Comparison of ENCODE assay signal across 15 cellular contexts in the genomic region with DNA sequence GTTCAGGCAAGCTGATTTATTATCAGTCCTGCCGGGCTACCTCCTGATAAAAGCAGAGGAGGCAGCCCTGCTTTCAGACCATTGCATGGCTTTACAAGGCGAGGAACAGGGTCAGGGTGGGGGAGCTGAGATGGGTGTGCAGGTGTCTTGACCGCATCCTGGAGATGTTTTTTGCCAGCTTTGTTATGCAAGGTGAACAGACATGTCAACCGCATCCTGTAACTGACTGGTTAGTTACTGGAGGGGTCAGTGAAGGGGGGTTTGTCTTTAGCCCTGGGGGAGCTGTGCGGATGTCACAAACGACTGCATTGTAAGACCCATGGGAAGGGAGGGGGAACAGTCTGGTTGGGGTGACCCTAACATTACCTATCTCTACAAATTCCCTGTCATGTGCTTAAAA.
DNase-seq lines count a peak whose midpoint lies in the region; ATAC-seq and TF ChIP-seq lines count a peak whose summit lies in the region.
"Had no signal": no experiment of that assay in that cellular context is flagged by ENCODE, and none has a peak within 500 bp of the region (broad histone marks: within the 10 kb centered on the region; RNA-seq: fewer than 3 reads in every experiment).

No MANE protein-coding gene starts in this region.

- H3K27ac ChIP-seq in WERI-Rb-1 = 0 out of 2 replicates have a peak overlapping the region, but pooled peaks have one; percentile 3
- H3K27ac ChIP-seq: right atrium auricular region had no signal

- no peak for DNase-seq in WERI-Rb-1
- DNase-seq in NCI-H345 treated with DMSO at 0.1 percent for 48 hours (lab: John Stamatoyannopoulos, UW; ENCODE audit: unreplicated experiment) = no peak
- DNase-seq in UCSD-AML1 (lab: John Stamatoyannopoulos, UW; ENCODE audit: unreplicated experiment) = no peak
- no peak for DNase-seq in SW480 (ENCODE audit: low spot score)
- no peak for DNase-seq in T-helper 9 cell
- DNase-seq: activated CD4-positive, alpha-beta T cell treated with anti-CD3 and anti-CD28 coated beads, Interleukin-2, amount 50 U/mL, for 4 hours; activated naive CD4-positive, alpha-beta T cell treated with anti-CD3 and anti-CD28 coated beads for 36 hours; AML-193; naive B cell; NCI-H1694 had no signal

- TF ChIP-seq CTCF in WERI-Rb-1 (IDR thresholded peaks at IDR 0.05; ENCODE audit: low read depth, low read length) = no peak

- no peaks in the 10 kb centered on the region for H3K9me3 ChIP-seq in WERI-Rb-1 (ENCODE audit: severe bottlenecking)
- H3K9me3 ChIP-seq: right atrium auricular region had no signal

- peak; percentile 68 for ATAC-seq in GM18508 (IDR thresholded peaks at IDR 0.05; ENCODE audit: insufficient read depth, unreplicated experiment)
- ATAC-seq in GM21528 (IDR thresholded peaks at IDR 0.05; ENCODE audit: low FRiP score, unreplicated experiment) = peak; percentile 72
- ATAC-seq in HG03135 (IDR thresholded peaks at IDR 0.05; ENCODE audit: unreplicated experiment) = peak; percentile 63
- ATAC-seq: T-cell had no signal

- H3K4me3 ChIP-seq in WERI-Rb-1 (ENCODE audit: low read depth, low read length) = no peak overlapping the region
- H3K4me3 ChIP-seq: right atrium auricular region had no signal

- no peaks in the 10 kb centered on the region for H3K27me3 ChIP-seq in WERI-Rb-1 (ENCODE audit: insufficient read depth, low read depth, severe bottlenecking)
- H3K27me3 ChIP-seq: right atrium auricular region had no signal

- no peaks in the 10 kb centered on the region for H3K36me3 ChIP-seq in WERI-Rb-1
- H3K36me3 ChIP-seq: right atrium auricular region had no signal
